ENCODE assay signal across 8 cellular contexts in genomic region chr2:97870396-97870843, GRCh38.
DNase-seq lines count a peak whose midpoint lies in the region; ATAC-seq, FAIRE-seq and TF ChIP-seq lines count a peak whose summit lies in the region.

No MANE protein-coding gene starts in this region.

- FAIRE-seq in bronchial epithelial cell (lab: Jason Lieb, UNC), result no peak

- H2BK12ac ChIP-seq in neuronal stem cell (ENCODE audit: low read length), result no peak overlapping the region

- no peak overlapping the region for H3K4me2 ChIP-seq in neuronal stem cell (ENCODE audit: insufficient read depth, low read length, poor library complexity, severe bottlenecking)

- no peak overlapping the region for H4K91ac ChIP-seq in neuronal stem cell (ENCODE audit: low read depth, low read length, poor library complexity)

- H3K18ac ChIP-seq in neuronal stem cell (ENCODE audit: low read length), result no peak overlapping the region

- no CpG with 5 or more reads among the region's 4 CpGs for whole genome bisulfite sequencing in neuronal stem cell (ENCODE audit: extremely low coverage in 2 of 2, insufficient read length in 2 of 2, insufficient replicate concordance in 1 of 2), 2 donors

- H3K4me1 Mint-ChIP-seq in CD4-positive, alpha-beta T cell (ENCODE audit: low read depth), result peaks cover 55% of the 10 kb centered on the region

- no peaks in the 10 kb centered on the region for H3K9me3 Mint-ChIP-seq in CD4-positive, alpha-beta T cell

- H3K14ac ChIP-seq in neuronal stem cell (ENCODE audit: low read length), result no peak overlapping the region

- no peaks in the 10 kb centered on the region for H3K36me3 ChIP-seq in bronchial epithelial cell (ENCODE audit: control insufficient read depth, insufficient read depth, low read length)
- no peaks in the 10 kb centered on the region for H3K36me3 ChIP-seq in muscle layer of duodenum (ENCODE audit: control insufficient read depth in 1 of 2, insufficient read depth in 2 of 2, low read length in 2 of 2)
- H3K36me3 ChIP-seq in neuronal stem cell (replicated peaks in 1 of 2; ENCODE audit: control insufficient read depth in 2 of 2, insufficient read depth in 2 of 2, low read length in 2 of 2), result no peaks in the 10 kb centered on the region

- H3K4me3 ChIP-seq in bronchial epithelial cell (ENCODE audit: low read depth, low read length) (no peak overlapping the region), muscle layer of duodenum (ENCODE audit: low read depth in 1 of 2, low read length in 2 of 2) (no peak overlapping the region), neuronal stem cell (ENCODE audit: low read length in 2 of 2) (no peak overlapping the region)

- no peak overlapping the region for H3K27ac ChIP-seq in CD4-positive, alpha-beta T cell (ENCODE audit: low read depth, low read length)
- H3K27ac ChIP-seq in muscle layer of duodenum (ENCODE audit: low read length) (peak overlapping the region; percentile 17), neuronal stem cell (replicated peaks; ENCODE audit: low read length) (no peak overlapping the region)

- peaks cover 2% of the 10 kb centered on the region for H3K79me1 ChIP-seq in neuronal stem cell (ENCODE audit: low read depth, low read length)

- intact Hi-C loops in CD4-positive, alpha-beta T cell (cut with DNase I, micrococcal nuclease), result no loop called here

- ATAC-seq in CD4-positive, alpha-beta T cell (ENCODE audit: poor library complexity), result peak; percentile 49
- peak; percentile 97 for ATAC-seq in GM19324 (IDR thresholded peaks at IDR 0.05; ENCODE audit: low FRiP score, unreplicated experiment)
- peak; percentile 98 for ATAC-seq in HG03342 (IDR thresholded peaks at IDR 0.05; ENCODE audit: unreplicated experiment)

- no peak overlapping the region for H2AK5ac ChIP-seq in neuronal stem cell (ENCODE audit: low read depth, low read length)

- TF ChIP-seq CTCF in CD4-positive, alpha-beta T cell (IDR thresholded peaks at IDR 0.05), result no peak
- TF ChIP-seq CTCF in bronchial epithelial cell (IDR thresholded peaks at IDR 0.05; ENCODE audit: insufficient read depth, low read length, severe bottlenecking), result no peak

- DNase-seq in CD4-positive, alpha-beta T cell, result peak in 2 of 10 experiments; percentile 5 to 22
- DNase-seq in RPMI7951 (ENCODE audit: low read depth) (peak; percentile 99), bronchial epithelial cell (ENCODE audit: low read depth) (peak; percentile 74), 8988T (no peak), neuronal stem cell (ENCODE audit: low spot score) (no peak)

- H4K8ac ChIP-seq in neuronal stem cell (ENCODE audit: low read depth, low read length), result no peak overlapping the region

- H3K23ac ChIP-seq in neuronal stem cell (ENCODE audit: low read depth, low read length, poor library complexity), result no peak overlapping the region

- POLR2A ChIA-PET in CD4-positive, alpha-beta T cell (lab: Charles Lee), result no interaction called here

- peaks cover 14 to 31% of the 10 kb centered on the region in 2 donors for H3K4me1 ChIP-seq in muscle layer of duodenum (ENCODE audit: control insufficient read depth in 1 of 2, insufficient read depth in 2 of 2, low read length in 2 of 2)
- peaks cover 4 to 25% of the 10 kb centered on the region in 2 donors for H3K4me1 ChIP-seq in neuronal stem cell (ENCODE audit: control insufficient read depth in 2 of 2, insufficient read depth in 1 of 2, low read depth in 1 of 2, low read length in 2 of 2)

- H3K4ac ChIP-seq in neuronal stem cell (ENCODE audit: low read length), result no peak overlapping the region

- no peak overlapping the region for H2BK120ac ChIP-seq in neuronal stem cell (ENCODE audit: low read depth, low read length)

- H3K27me3 ChIP-seq in CD4-positive, alpha-beta T cell (ENCODE audit: control insufficient read depth, insufficient read depth, low read length), result no peaks in the 10 kb centered on the region
- H3K27me3 ChIP-seq in bronchial epithelial cell (ENCODE audit: control insufficient read depth, insufficient read depth, low read length) (no peaks in the 10 kb centered on the region), muscle layer of duodenum (ENCODE audit: low read depth, low read length) (no peaks in the 10 kb centered on the region), neuronal stem cell (ENCODE audit: control insufficient read depth in 3 of 3, insufficient read depth in 3 of 3, low read depth in 1 of 3, low read length in 3 of 3) (no peaks in the 10 kb centered on the region)

- no peaks in the 10 kb centered on the region for H3K27me3 Mint-ChIP-seq in CD4-positive, alpha-beta T cell

- CTCF ChIA-PET in CD4-positive, alpha-beta T cell (lab: Charles Lee), result interaction anchor here (0.9 kb wide), 1 partner anchor 126 kb away, joined by 3 read pairs; no protein-coding TSS in a partner anchor

- H3K36me3 Mint-ChIP-seq in CD4-positive, alpha-beta T cell (ENCODE audit: low read depth), result peaks cover 32% of the 10 kb centered on the region

- no peak overlapping the region for H2BK5ac ChIP-seq in neuronal stem cell (ENCODE audit: low read length)

- H2AFZ ChIP-seq in neuronal stem cell (ENCODE audit: low read length), result no peak overlapping the region

- peak overlapping the region; percentile 50 for H3K4me3 Mint-ChIP-seq in CD4-positive, alpha-beta T cell

- H3K9ac ChIP-seq in neuronal stem cell (ENCODE audit: low read depth, low read length, poor library complexity), result no peak overlapping the region

- H3K9me3 ChIP-seq in CD4-positive, alpha-beta T cell (ENCODE audit: control insufficient read depth, low read length), result no peaks in the 10 kb centered on the region
- H3K9me3 ChIP-seq in muscle layer of duodenum (ENCODE audit: control insufficient read depth in 1 of 2, low read length in 2 of 2) (peaks cover 0 to 2% of the 10 kb centered on the region in 2 donors), neuronal stem cell (replicated peaks in 1 of 2; ENCODE audit: control insufficient read depth in 2 of 2, insufficient read depth in 1 of 2, low read depth in 1 of 2, low read length in 2 of 2) (peaks cover 5 to 26% of the 10 kb centered on the region in 2 donors)

- H3K27ac Mint-ChIP-seq in CD4-positive, alpha-beta T cell, result peak overlapping the region; percentile 52

- no peak overlapping the region for H2BK15ac ChIP-seq in neuronal stem cell (ENCODE audit: low read length)

Comparison
In these comparisons a context has a peak if more than half of its experiments do, and no peak if none do; other contexts are left out.
1. DNase-seq: peak in RPMI7951 (single experiment) and bronchial epithelial cell (single experiment); none in 8988T (single experiment) and neuronal stem cell (single experiment).
2. Peak in every context shown above with its lines, with median percentiles within 50 percentile points of each other: ATAC-seq.